ENCODE assay signal across 27 cellular contexts in genomic region chr16:57700801-57701551, GRCh38. TPM values are rescaled to one million over a fixed set of nuclear protein-coding genes. Genes with fewer than 3 reads are reported as not detected.
DNase-seq lines count a peak whose midpoint lies in the region; ATAC-seq, FAIRE-seq and TF ChIP-seq lines count a peak whose summit lies in the region.
"Had no signal": no experiment of that assay in that cellular context is flagged by ENCODE, and none has a peak within 500 bp of the region (broad histone marks: within the 10 kb centered on the region; RNA-seq: fewer than 3 reads in every experiment).

No MANE protein-coding gene starts in this region.

- CTCF ChIA-PET in A549 (lab: Yijun Ruan, JAX), result interaction anchor here (0.9 to 4.4 kb wide), 4 partner anchors 12 to 124 kb away, joined by 4 to 19 read pairs (median 8); no protein-coding TSS in a partner anchor
- CTCF ChIA-PET in MCF 10A (lab: Yijun Ruan, JAX), result interaction anchor here (1.5 kb wide), 1 partner anchor 20 kb away, joined by 4 read pairs; no protein-coding TSS in a partner anchor

- no peaks in the 10 kb centered on the region for H3K9me3 Mint-ChIP-seq in neural crest cell
- peaks cover 9% of the 10 kb centered on the region for H3K9me3 Mint-ChIP-seq in MCF 10A (ENCODE audit: unreplicated experiment)
- H3K9me3 Mint-ChIP-seq: activated CD4-positive, alpha-beta memory T cell treated with anti-CD3 and anti-CD28 coated beads for 36 hours; activated naive CD8-positive, alpha-beta T cell treated with anti-CD3 and anti-CD28 coated beads, Interleukin-2, amount 50 U/mL, for 24 hours; effector memory CD8-positive, alpha-beta T cell; stimulated activated naive CD8-positive, alpha-beta T cell treated with anti-CD3 and anti-CD28 coated beads, Interleukin-15, amount 100 ng/mL, for 72 hours had no signal

- H3K4me3 ChIP-seq in A549, result no peak overlapping the region
- H3K4me3 ChIP-seq in hepatocyte, result no peak overlapping the region
- H3K4me3 ChIP-seq: BLaER1 treated with 17β-estradiol and CSF1 and Interleukin-3, amounts not matched to agents 10 nM and 100 nM; tibial nerve had no signal

- TF ChIP-seq RAD21 in A549 (conservative IDR thresholded peaks at IDR 0.05 in 1 of 2, IDR thresholded peaks at IDR 0.05 in 1 of 2), result no peak

- no peak overlapping the region for H2AFZ ChIP-seq in hepatocyte

- no peaks in the 10 kb centered on the region for H3K79me2 ChIP-seq in hepatocyte

- H3K27me3 Mint-ChIP-seq in neural crest cell (ENCODE audit: low read depth) (no peaks in the 10 kb centered on the region), MCF 10A (ENCODE audit: insufficient read depth, unreplicated experiment) (peaks cover 12% of the 10 kb centered on the region)
- H3K27me3 Mint-ChIP-seq: activated CD4-positive, alpha-beta memory T cell treated with anti-CD3 and anti-CD28 coated beads for 36 hours; activated naive CD8-positive, alpha-beta T cell treated with anti-CD3 and anti-CD28 coated beads, Interleukin-2, amount 50 U/mL, for 24 hours; effector memory CD8-positive, alpha-beta T cell; stimulated activated naive CD8-positive, alpha-beta T cell treated with anti-CD3 and anti-CD28 coated beads, Interleukin-15, amount 100 ng/mL, for 72 hours had no signal

- POLR2A ChIA-PET in A549 (lab: Yijun Ruan, JAX), result no interaction called here
- POLR2A ChIA-PET in MCF 10A (lab: Yijun Ruan, JAX), result no interaction called here

- H3K27ac Mint-ChIP-seq in neural crest cell (ENCODE audit: unreplicated experiment) (peak overlapping the region; percentile 63), MCF 10A (ENCODE audit: low read depth, unreplicated experiment) (no peak overlapping the region)
- H3K27ac Mint-ChIP-seq: activated CD4-positive, alpha-beta memory T cell treated with anti-CD3 and anti-CD28 coated beads for 36 hours; activated naive CD8-positive, alpha-beta T cell treated with anti-CD3 and anti-CD28 coated beads, Interleukin-2, amount 50 U/mL, for 24 hours had no signal

- TF ChIP-seq POLR2A in A549 (IDR thresholded peaks at IDR 0.05; ENCODE audit: low read length), result no peak

- H3K4me1 ChIP-seq in A549 (peaks cover 13% of the 10 kb centered on the region), hepatocyte (ENCODE audit: insufficient read depth) (peaks cover 29% of the 10 kb centered on the region)
- H3K4me1 ChIP-seq: tibial nerve had no signal

- 78% methylated on average over 9 of the region's 9 CpGs for WGBS in A549 (ENCODE audit: missing lambda C conversion rate)
- WGBS in hepatocyte (ENCODE audit: low lambda C conversion rate, missing lambda C conversion rate), result 39% methylated on average over 9 of the region's 9 CpGs

- no peak overlapping the region for H3K27ac ChIP-seq in A549
- peak overlapping the region; percentile 72 for H3K27ac ChIP-seq in hepatocyte
- H3K27ac ChIP-seq: brain microvascular endothelial cell, tibial nerve had no signal

- no peaks in the 10 kb centered on the region for H3K27me3 ChIP-seq in hepatocyte
- H3K27me3 ChIP-seq: BLaER1 treated with 17β-estradiol and CSF1 and Interleukin-3, amounts not matched to agents 10 nM and 100 nM; brain microvascular endothelial cell; tibial nerve had no signal

- FAIRE-seq in A549 (lab: Jason Lieb, UNC), result no peak
- FAIRE-seq: colon, G401.6 had no signal

- intact Hi-C loops in MCF 10A (cut with micrococcal nuclease), result no loop called here

- H3K4me2 ChIP-seq in A549 (no peak overlapping the region), hepatocyte (peak overlapping the region; percentile 9)

- H3K4me3 Mint-ChIP-seq in neural crest cell, result peak overlapping the region; percentile 8
- H3K4me3 Mint-ChIP-seq in MCF 10A (ENCODE audit: unreplicated experiment), result no peak overlapping the region
- H3K4me3 Mint-ChIP-seq: activated CD4-positive, alpha-beta memory T cell treated with anti-CD3 and anti-CD28 coated beads for 36 hours; activated naive CD8-positive, alpha-beta T cell treated with anti-CD3 and anti-CD28 coated beads, Interleukin-2, amount 50 U/mL, for 24 hours; effector memory CD8-positive, alpha-beta T cell; stimulated activated naive CD8-positive, alpha-beta T cell treated with anti-CD3 and anti-CD28 coated beads, Interleukin-15, amount 100 ng/mL, for 72 hours had no signal

- H3K4me1 Mint-ChIP-seq in neural crest cell (peaks cover 21% of the 10 kb centered on the region), MCF 10A (ENCODE audit: insufficient read depth, unreplicated experiment) (no peaks in the 10 kb centered on the region)
- H3K4me1 Mint-ChIP-seq: activated naive CD8-positive, alpha-beta T cell treated with anti-CD3 and anti-CD28 coated beads, Interleukin-2, amount 50 U/mL, for 24 hours; stimulated activated naive CD8-positive, alpha-beta T cell treated with anti-CD3 and anti-CD28 coated beads, Interleukin-15, amount 100 ng/mL, for 72 hours had no signal

- TF ChIP-seq CTCF in A549 (IDR thresholded peaks at IDR 0.05) (no peak), hepatocyte (IDR thresholded peaks at IDR 0.05; ENCODE audit: poor library complexity) (no peak), neural crest cell (conservative IDR thresholded peaks at IDR 0.05) (no peak), MCF 10A (IDR thresholded peaks at IDR 0.05; ENCODE audit: unreplicated experiment) (no peak)

- H3K36me3 Mint-ChIP-seq in neural crest cell (ENCODE audit: low read depth), result no peaks in the 10 kb centered on the region
- H3K36me3 Mint-ChIP-seq in MCF 10A (ENCODE audit: insufficient read depth, unreplicated experiment), result no peaks in the 10 kb centered on the region
- H3K36me3 Mint-ChIP-seq: activated CD4-positive, alpha-beta memory T cell treated with anti-CD3 and anti-CD28 coated beads for 36 hours had no signal

- no peak for ATAC-seq in A549
- ATAC-seq in GM21619 (IDR thresholded peaks at IDR 0.05; ENCODE audit: unreplicated experiment), result no peak
- ATAC-seq: activated naive CD8-positive, alpha-beta T cell treated with anti-CD3 and anti-CD28 coated beads, Interleukin-2, amount 50 U/mL, for 24 hours; effector memory CD8-positive, alpha-beta T cell; left ventricle myocardium superior; stimulated activated naive CD8-positive, alpha-beta T cell treated with anti-CD3 and anti-CD28 coated beads, Interleukin-15, amount 100 ng/mL, for 72 hours had no signal

- no TSS peak for BruUV-seq in MCF 10A (replicated peaks; lab: Mats Ljungman, UMichigan)

- DNase-seq in A549 (ENCODE audit: low read depth in 1 of 2, low spot score in 1 of 2), result no peak
- peak; percentile 62 for DNase-seq in OCI-M1 (lab: John Stamatoyannopoulos, UW)
- DNase-seq in hepatocyte (ENCODE audit: low spot score), result peak; percentile 51
- peak; percentile 18 for DNase-seq in neural crest cell (ENCODE audit: low read depth, low spot score)
- no peak for DNase-seq in HT-29 (ENCODE audit: low spot score)
- DNase-seq in NCI-H446 (lab: John Stamatoyannopoulos, UW), result no peak
- DNase-seq in MCF 10A (ENCODE audit: unreplicated experiment), result no peak
- DNase-seq: activated CD4-positive, alpha-beta memory T cell treated with anti-CD3 and anti-CD28 coated beads for 36 hours; activated CD4-positive, CD25-positive, alpha-beta regulatory T cell; activated gamma-delta T cell; activated naive CD8-positive, alpha-beta T cell treated with anti-CD3 and anti-CD28 coated beads, Interleukin-2, amount 50 U/mL, for 24 hours; brain microvascular endothelial cell; effector memory CD8-positive, alpha-beta T cell; KG1; left ventricle myocardium superior; NCI-H1694; NCI-H748 treated with DMSO at 0.1 percent for 48 hours; occipital lobe; retina; stimulated activated naive CD8-positive, alpha-beta T cell treated with anti-CD3 and anti-CD28 coated beads, Interleukin-15, amount 100 ng/mL, for 72 hours; T-helper 9 cell had no signal

- no peaks in the 10 kb centered on the region for H3K9me3 ChIP-seq in A549
- H3K9me3 ChIP-seq in hepatocyte (ENCODE audit: low read depth), result no peaks in the 10 kb centered on the region
- H3K9me3 ChIP-seq: tibial nerve had no signal

- no peak for TF ChIP-seq EP300 in A549 (IDR thresholded peaks at IDR 0.05)

- no peaks in the 10 kb centered on the region for H3K36me3 ChIP-seq in hepatocyte (replicated peaks; ENCODE audit: insufficient read depth, low read depth)
- H3K36me3 ChIP-seq: BLaER1 treated with 17β-estradiol and CSF1 and Interleukin-3, amounts not matched to agents 10 nM and 100 nM; brain microvascular endothelial cell; tibial nerve had no signal

- no peaks in the 10 kb centered on the region for H3K9me2 ChIP-seq in hepatocyte (replicated peaks; ENCODE audit: insufficient read depth)

- no peaks in the 10 kb centered on the region for H4K20me1 ChIP-seq in hepatocyte (ENCODE audit: insufficient read depth, poor library complexity, severe bottlenecking)
- H4K20me1 ChIP-seq: BLaER1 treated with 17β-estradiol and CSF1 and Interleukin-3, amounts not matched to agents 10 nM and 100 nM had no signal

RNA-seq across cellular contexts. Expression of gene DRC7, which starts 6.4 kb away (rescaled TPM):
- polyA plus RNA-seq in A549 (2011; rRNA removed) (0.17 and 0.28 TPM in 2 replicates), A549 (2017; fragmentation: RNase III; extraction: RNeasy Plus Mini Kit Qiagen cat#74134 plus additional on column Dnase treatment) (0.10 to 0.28 TPM (median 0.10 TPM) in 3 replicates), hepatocyte (0.93 TPM in 1 of 2 replicates, not detected in the other)
- 0.05 and 0.19 TPM in 2 replicates for polyA plus RNA-seq in A549 (2012; cell fraction: cytosol; rRNA removed)
- polyA plus RNA-seq in A549 (2012; cell fraction: nucleus; rRNA removed), result 0.11 and 0.20 TPM in 2 replicates
- polyA minus RNA-seq in A549 (2011; rRNA and poly(A)+ RNA removed), result 0.91 TPM in 1 of 2 replicates, not detected in the other
- total RNA-seq in hepatocyte (0.27 TPM in 1 of 2 replicates, not detected in the other), neural crest cell (0.16 and 0.32 TPM in 2 replicates), MCF 10A (2022) (not detected in 2 replicates)
- not detected in 2 replicates for total RNA-seq in HT-29 (2014; rRNA removed; shearing (Covaris generic))
- total RNA-seq: activated CD4-positive, alpha-beta memory T cell treated with anti-CD3 and anti-CD28 coated beads for 36 hours; fibroblast of lung; left ventricle myocardium superior had no signal
- polyA plus RNA-seq: fibroblast of lung had no signal

RNA-seq across cellular contexts. Expression of gene ADGRG3, which starts 32.9 kb away (rescaled TPM):
- polyA plus RNA-seq in A549 (2011; rRNA removed) (0.45 and 0.77 TPM in 2 replicates), A549 (2017; fragmentation: RNase III; extraction: RNeasy Plus Mini Kit Qiagen cat#74134 plus additional on column Dnase treatment) (0.17 to 0.34 TPM (median 0.25 TPM) in 3 replicates), hepatocyte (not detected in 2 replicates)
- polyA plus RNA-seq in A549 (2012; cell fraction: cytosol; rRNA removed), result 0.17 and 0.22 TPM in 2 replicates
- polyA plus RNA-seq in A549 (2012; cell fraction: nucleus; rRNA removed), result 0.70 and 0.87 TPM in 2 replicates
- polyA minus RNA-seq in A549 (2011; rRNA and poly(A)+ RNA removed), result 0.41 and 1.2 TPM in 2 replicates
- total RNA-seq in hepatocyte (0.20 TPM in 1 of 2 replicates, not detected in the other), neural crest cell (not detected in 2 replicates), MCF 10A (2022) (not detected in 2 replicates)
- not detected in 2 replicates for total RNA-seq in HT-29 (2014; rRNA removed; shearing (Covaris generic))
- total RNA-seq: activated CD4-positive, alpha-beta memory T cell treated with anti-CD3 and anti-CD28 coated beads for 36 hours; fibroblast of lung had no signal
- polyA plus RNA-seq: fibroblast of lung had no signal

RNA-seq across cellular contexts. Expression of gene KATNB1, which starts 34.6 kb away (rescaled TPM):
- polyA plus RNA-seq in A549 (2011; rRNA removed) (18.6 and 21.1 TPM in 2 replicates), A549 (2017; fragmentation: RNase III; extraction: RNeasy Plus Mini Kit Qiagen cat#74134 plus additional on column Dnase treatment) (18.1 to 21.0 TPM (median 19.1 TPM) in 3 replicates), hepatocyte (15.3 and 19.0 TPM in 2 replicates)
- polyA plus RNA-seq in A549 (2012; cell fraction: cytosol; rRNA removed), result 43.2 and 53.0 TPM in 2 replicates
- 124 and 158 TPM in 2 replicates for polyA plus RNA-seq in A549 (2012; cell fraction: nucleus; rRNA removed)
- 14.3 and 22.3 TPM in 2 replicates for polyA minus RNA-seq in A549 (2011; rRNA and poly(A)+ RNA removed)
- total RNA-seq in hepatocyte (8.9 and 12.3 TPM in 2 replicates), neural crest cell (42.1 and 47.4 TPM in 2 replicates), MCF 10A (2022) (22.7 and 30.6 TPM in 2 replicates)
- total RNA-seq in HT-29 (2014; rRNA removed; shearing (Covaris generic)), result 80.2 and 92.7 TPM in 2 replicates

Comparison
In these comparisons a context has a peak if more than half of its experiments do, and no peak if none do; other contexts are left out.
1. DNase-seq: peak in OCI-M1 (single experiment), hepatocyte (single experiment) and neural crest cell (single experiment); none in A549 (0 of 2), HT-29 (single experiment), NCI-H446 (0 of 2) and MCF 10A (single experiment).